Comparison of ENCODE assay signal across 1 cellular context in genomic region chr19:45103200-45103624, GRCh38.
TF ChIP-seq lines count a peak whose summit lies in the region.

No MANE protein-coding gene starts in this region.

TF ChIP-seq in SK-N-SH, 30 proteins besides CTCF, POLR2A, EP300 and RAD21:
- TF ChIP-seq GABPA (IDR thresholded peaks at IDR 0.05; ENCODE audit: low read depth), result no peak
- TF ChIP-seq TAF1 (IDR thresholded peaks at IDR 0.05; ENCODE audit: borderline replicate concordance, low read depth, low read length), result no peak
- TF ChIP-seq JUND (IDR thresholded peaks at IDR 0.05), result no peak
